In the genomic region with DNA sequence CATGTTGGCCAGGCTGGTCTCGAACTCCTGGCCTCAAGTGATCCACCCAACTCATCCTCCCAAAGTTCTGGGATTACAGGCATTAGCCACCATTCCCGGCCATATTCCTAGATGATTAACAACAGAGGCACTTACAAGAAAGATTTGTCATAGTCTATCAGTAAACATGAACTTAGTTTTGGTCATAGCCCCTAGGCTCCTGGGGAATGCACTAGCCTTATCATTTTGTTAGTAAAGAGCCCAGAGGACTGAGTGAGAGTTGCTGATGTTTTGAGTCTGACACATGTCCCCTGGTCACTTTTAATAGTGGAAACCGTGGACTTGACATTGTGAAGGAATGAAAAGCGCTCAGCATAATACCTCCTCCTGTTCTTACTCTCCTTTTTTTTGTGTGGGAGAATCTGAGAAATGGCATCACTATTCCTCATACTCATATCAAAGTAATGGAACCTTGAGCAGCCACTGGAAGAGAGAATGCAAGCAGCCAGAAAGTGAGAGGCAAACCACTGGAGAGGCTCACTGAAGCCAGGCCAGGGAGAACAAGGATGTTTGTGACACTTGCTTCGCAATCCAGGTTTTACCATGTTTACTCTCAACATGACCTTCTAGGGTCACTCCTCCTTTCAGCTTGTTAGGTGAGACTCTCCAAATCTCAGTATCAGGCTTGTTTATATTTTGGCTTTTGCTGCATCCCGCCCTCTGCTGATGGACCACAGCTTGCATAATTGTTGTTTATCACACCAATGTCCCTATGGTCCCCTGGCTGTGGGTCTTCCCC, we compare ENCODE assay signal across 21 cellular contexts. TPM values are rescaled to one million over a fixed set of nuclear protein-coding genes. Genes with fewer than 3 reads are reported as not detected.
DNase-seq lines count a peak whose midpoint lies in the region; ATAC-seq and TF ChIP-seq lines count a peak whose summit lies in the region.
"Had no signal": no experiment of that assay in that cellular context is flagged by ENCODE, and none has a peak within 500 bp of the region (broad histone marks: within the 10 kb centered on the region; RNA-seq: fewer than 3 reads in every experiment).

No MANE protein-coding gene starts in this region.

- H3K9me3 Mint-ChIP-seq in Caco-2 (ENCODE audit: unreplicated experiment) (no peaks in the 10 kb centered on the region), neural progenitor cell (no peaks in the 10 kb centered on the region)
- H3K9me3 Mint-ChIP-seq: activated naive CD8-positive, alpha-beta T cell treated with anti-CD3 and anti-CD28 coated beads, Interleukin-2, amount 10 ng/mL, durations not matched to agents 7 days and 5 days; CD4-positive, alpha-beta T cell; stimulated activated naive B cell treated with anti-CD40 and anti-IgM and Interleukin-4, amounts not matched to agents 10 μg/mL and 1 μg/mL and 100 μg/mL, for 72 hours had no signal

- H3K36me3 ChIP-seq in Caco-2 (ENCODE audit: control insufficient read depth, insufficient read depth, low read length) = peaks cover 14% of the 10 kb centered on the region
- no peaks in the 10 kb centered on the region for H3K36me3 ChIP-seq in neural progenitor cell

- H3K4me3 ChIP-seq in Caco-2 (ENCODE audit: low read depth, low read length) (no peak overlapping the region), dorsolateral prefrontal cortex (peak overlapping the region in 9 of 59 donors; percentile 4 to 26 (median 12)), neural progenitor cell (no peak overlapping the region)
- H3K4me3 ChIP-seq: HAP-1, K562, SJCRH30, tibial artery had no signal

- peaks cover 3% of the 10 kb centered on the region for H3K79me2 ChIP-seq in neural progenitor cell (ENCODE audit: low read depth)

- CTCF ChIA-PET in Caco-2 (lab: Charles Lee) = no interaction called here

- H3K27me3 Mint-ChIP-seq in Caco-2 (ENCODE audit: insufficient read depth, unreplicated experiment) (no peaks in the 10 kb centered on the region), neural progenitor cell (ENCODE audit: insufficient read depth, low read depth) (no peaks in the 10 kb centered on the region)
- H3K27me3 Mint-ChIP-seq: activated naive CD8-positive, alpha-beta T cell treated with anti-CD3 and anti-CD28 coated beads, Interleukin-2, amount 10 ng/mL, durations not matched to agents 7 days and 5 days; CD4-positive, alpha-beta T cell had no signal

- H4K20me1 ChIP-seq in neural progenitor cell (ENCODE audit: low read depth) = no peaks in the 10 kb centered on the region

- H3K36me3 Mint-ChIP-seq in Caco-2 (ENCODE audit: insufficient read depth, unreplicated experiment) = peaks cover 99% of the 10 kb centered on the region
- H3K36me3 Mint-ChIP-seq in neural progenitor cell = peaks cover 33% of the 10 kb centered on the region

- POLR2A ChIA-PET in Caco-2 (lab: Charles Lee) = no interaction called here

- no peak for ATAC-seq in HG03469 (IDR thresholded peaks at IDR 0.05; ENCODE audit: unreplicated experiment)
- ATAC-seq: K562; stimulated activated naive B cell treated with anti-CD40 and anti-IgM and Interleukin-4, amounts not matched to agents 10 μg/mL and 1 μg/mL and 100 μg/mL, for 72 hours had no signal

- DNase-seq in Caco-2 (no peak), M059J (ENCODE audit: low read depth) (peak; percentile 61), dorsolateral prefrontal cortex (no peak), neural progenitor cell (ENCODE audit: low spot score) (no peak), NCI-H2196 treated with DMSO at 0.1 percent for 48 hours (lab: John Stamatoyannopoulos, UW; ENCODE audit: unreplicated experiment) (no peak), NCI-H446 (lab: John Stamatoyannopoulos, UW) (no peak)
- DNase-seq in effector CD8-positive, alpha-beta T cell (lab: John Stamatoyannopoulos, UW) = no peak
- DNase-seq: activated CD4-positive, CD25-positive, alpha-beta regulatory T cell; activated CD8-positive, alpha-beta memory T cell treated with anti-CD3 and anti-CD28 coated beads for 24 hours; activated naive CD8-positive, alpha-beta T cell treated with anti-CD3 and anti-CD28 coated beads, Interleukin-2, amount 10 ng/mL, durations not matched to agents 7 days and 5 days; CD4-positive, alpha-beta T cell; DMS53; NCI-H2029 treated with DMSO at 0.1 percent for 48 hours; NCI-H510A treated with DMSO at 0.1 percent for 48 hours; SJCRH30; stimulated activated naive B cell treated with anti-CD40 and anti-IgM and Interleukin-4, amounts not matched to agents 10 μg/mL and 1 μg/mL and 100 μg/mL, for 72 hours; T-helper 2 cell; tibial artery had no signal

- H2AFZ ChIP-seq in neural progenitor cell (replicated peaks) = no peak overlapping the region

- H3K9me3 ChIP-seq in Caco-2 (no peaks in the 10 kb centered on the region), neural progenitor cell (ENCODE audit: low read depth) (no peaks in the 10 kb centered on the region)
- H3K9me3 ChIP-seq: HAP-1, SJCRH30, tibial artery had no signal

- H3K27ac ChIP-seq in dorsolateral prefrontal cortex (peak overlapping the region in 43 of 59 donors; percentile 2 to 72 (median 48)), neural progenitor cell (no peak overlapping the region)
- H3K27ac ChIP-seq: SJCRH30, tibial artery had no signal

- intact Hi-C loops in Caco-2 (cut with micrococcal nuclease; ENCODE audit: unreplicated experiment) = no loop called here
- intact Hi-C loops in dorsolateral prefrontal cortex (cut with DNase I) = loop anchor here (10.0 kb wide), 2 partner anchors 223 to 317 kb away; no protein-coding TSS in a partner anchor

- TF ChIP-seq CTCF in Caco-2 (IDR thresholded peaks at IDR 0.05; ENCODE audit: insufficient read depth in 1 of 2, low read depth in 1 of 2, low read length in 1 of 2, severe bottlenecking in 1 of 2, unreplicated experiment in 1 of 2) (no peak), dorsolateral prefrontal cortex (IDR thresholded peaks at IDR 0.05 in 54 of 56, conservative IDR thresholded peaks at IDR 0.05 in 2 of 56; ENCODE audit: low read depth in 1 of 56, partially characterized antibody in 56 of 56) (no peak), neural progenitor cell (IDR thresholded peaks at IDR 0.05) (no peak)

- H3K4me2 ChIP-seq in neural progenitor cell = no peak overlapping the region

- H3F3A ChIP-seq in neural progenitor cell (ENCODE audit: low read depth) = no peaks in the 10 kb centered on the region

- H3K4me3 Mint-ChIP-seq in Caco-2 (ENCODE audit: unreplicated experiment) = peak overlapping the region; percentile 26
- no peak overlapping the region for H3K4me3 Mint-ChIP-seq in neural progenitor cell
- H3K4me3 Mint-ChIP-seq: activated naive CD8-positive, alpha-beta T cell treated with anti-CD3 and anti-CD28 coated beads, Interleukin-2, amount 10 ng/mL, durations not matched to agents 7 days and 5 days; CD4-positive, alpha-beta T cell; stimulated activated naive B cell treated with anti-CD40 and anti-IgM and Interleukin-4, amounts not matched to agents 10 μg/mL and 1 μg/mL and 100 μg/mL, for 72 hours had no signal

- H3K27ac Mint-ChIP-seq in Caco-2 (ENCODE audit: unreplicated experiment) = peak overlapping the region; percentile 26
- H3K27ac Mint-ChIP-seq in neural progenitor cell = peak overlapping the region; percentile 50
- H3K27ac Mint-ChIP-seq: activated naive CD8-positive, alpha-beta T cell treated with anti-CD3 and anti-CD28 coated beads, Interleukin-2, amount 10 ng/mL, durations not matched to agents 7 days and 5 days; CD4-positive, alpha-beta T cell; stimulated activated naive B cell treated with anti-CD40 and anti-IgM and Interleukin-4, amounts not matched to agents 10 μg/mL and 1 μg/mL and 100 μg/mL, for 72 hours had no signal

- H3K4me1 Mint-ChIP-seq in Caco-2 (ENCODE audit: low read depth, unreplicated experiment) (peaks cover 64% of the 10 kb centered on the region), neural progenitor cell (peaks cover 3% of the 10 kb centered on the region)

- no peak overlapping the region for H3K9ac ChIP-seq in neural progenitor cell

- H3K27me3 ChIP-seq in Caco-2 (replicated peaks; ENCODE audit: control insufficient read depth, insufficient read depth, low read length) (no peaks in the 10 kb centered on the region), dorsolateral prefrontal cortex (no peaks in the 10 kb centered on the region), neural progenitor cell (no peaks in the 10 kb centered on the region)
- H3K27me3 ChIP-seq: SJCRH30, tibial artery had no signal

- H3K4me1 ChIP-seq in Caco-2 = peaks cover 55% of the 10 kb centered on the region
- no peaks in the 10 kb centered on the region for H3K4me1 ChIP-seq in neural progenitor cell
- H3K4me1 ChIP-seq: tibial artery had no signal

- BruUV-seq in Caco-2 (replicated peaks; lab: Mats Ljungman, UMichigan) = no TSS peak

RNA-seq across cellular contexts. Expression of a gene that starts 14.8 kb away (rescaled TPM):
- total RNA-seq in Caco-2 (2022) = 320 and 326 TPM in 2 replicates
- 68.2 and 71.0 TPM in 2 replicates for total RNA-seq in M059J (2014; rRNA removed; shearing (Covaris generic))
- 1,000 to 10,000 TPM in 2 of 120 experiments, 100 to 1,000 TPM in 118; 155 to 1,070 (median 769) TPM for total RNA-seq in dorsolateral prefrontal cortex
- 30.7 and 32.6 TPM in 2 replicates for total RNA-seq in neural progenitor cell (ENCODE audit: low replicate concordance)
